Comparison of ENCODE assay signal across 1 cellular context in the genomic region with DNA sequence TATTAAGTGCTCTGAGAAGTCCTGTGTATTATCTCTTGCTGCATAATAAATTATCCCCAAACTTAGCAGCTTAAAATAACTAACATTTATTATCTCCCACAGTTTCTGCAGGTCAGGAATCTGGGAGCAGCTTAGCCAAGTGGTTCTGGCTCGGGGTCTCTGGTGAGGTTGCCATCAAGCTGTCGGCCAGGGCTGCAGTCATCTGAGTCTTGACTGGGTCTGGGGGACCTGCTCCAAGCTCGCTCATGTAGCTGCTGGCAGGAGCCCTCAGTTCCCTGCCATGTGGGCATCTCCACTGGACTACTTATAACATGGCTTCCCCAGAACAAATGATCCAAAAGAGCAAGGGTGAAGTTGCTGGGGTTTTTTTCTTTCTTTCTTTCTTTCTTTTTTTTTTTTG.
TF ChIP-seq lines count a peak whose summit lies in the region.

No MANE protein-coding gene starts in this region.

TF ChIP-seq in IMR-90, 13 proteins besides CTCF, POLR2A, EP300 and RAD21 (continued from another document):
- TF ChIP-seq MAZ (IDR thresholded peaks at IDR 0.05; ENCODE audit: borderline replicate concordance, low read depth, low read length) (no peak), RCOR1 (IDR thresholded peaks at IDR 0.05; ENCODE audit: insufficient replicate concordance, low read length) (no peak), CEBPB (IDR thresholded peaks at IDR 0.05; ENCODE audit: low read depth, low read length) (no peak), RFX5 (IDR thresholded peaks at IDR 0.05; ENCODE audit: low read depth, low read length) (no peak), SMC3 (IDR thresholded peaks at IDR 0.05; ENCODE audit: low read depth, low read length) (no peak), NFE2L2 (IDR thresholded peaks at IDR 0.05; ENCODE audit: low read depth, low read length) (no peak), CHD1 (IDR thresholded peaks at IDR 0.05; ENCODE audit: low read depth, low read length) (no peak), BHLHE40 (IDR thresholded peaks at IDR 0.05; ENCODE audit: low read depth, low read length) (no peak)
- TF ChIP-seq, protein P1, sequence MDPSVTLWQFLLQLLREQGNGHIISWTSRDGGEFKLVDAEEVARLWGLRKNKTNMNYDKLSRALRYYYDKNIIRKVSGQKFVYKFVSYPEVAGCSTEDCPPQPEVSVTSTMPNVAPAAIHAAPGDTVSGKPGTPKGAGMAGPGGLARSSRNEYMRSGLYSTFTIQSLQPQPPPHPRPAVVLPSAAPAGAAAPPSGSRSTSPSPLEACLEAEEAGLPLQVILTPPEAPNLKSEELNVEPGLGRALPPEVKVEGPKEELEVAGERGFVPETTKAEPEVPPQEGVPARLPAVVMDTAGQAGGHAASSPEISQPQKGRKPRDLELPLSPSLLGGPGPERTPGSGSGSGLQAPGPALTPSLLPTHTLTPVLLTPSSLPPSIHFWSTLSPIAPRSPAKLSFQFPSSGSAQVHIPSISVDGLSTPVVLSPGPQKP (IDR thresholded peaks at IDR 0.05; ENCODE audit: borderline replicate concordance, low read depth, low read length) = no peak
- TF ChIP-seq, protein P2, sequence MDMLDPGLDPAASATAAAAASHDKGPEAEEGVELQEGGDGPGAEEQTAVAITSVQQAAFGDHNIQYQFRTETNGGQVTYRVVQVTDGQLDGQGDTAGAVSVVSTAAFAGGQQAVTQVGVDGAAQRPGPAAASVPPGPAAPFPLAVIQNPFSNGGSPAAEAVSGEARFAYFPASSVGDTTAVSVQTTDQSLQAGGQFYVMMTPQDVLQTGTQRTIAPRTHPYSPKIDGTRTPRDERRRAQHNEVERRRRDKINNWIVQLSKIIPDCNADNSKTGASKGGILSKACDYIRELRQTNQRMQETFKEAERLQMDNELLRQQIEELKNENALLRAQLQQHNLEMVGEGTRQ (IDR thresholded peaks at IDR 0.05; ENCODE audit: low read depth, low read length) = no peak
